ENCODE assay signal across 20 cellular contexts in the genomic region with DNA sequence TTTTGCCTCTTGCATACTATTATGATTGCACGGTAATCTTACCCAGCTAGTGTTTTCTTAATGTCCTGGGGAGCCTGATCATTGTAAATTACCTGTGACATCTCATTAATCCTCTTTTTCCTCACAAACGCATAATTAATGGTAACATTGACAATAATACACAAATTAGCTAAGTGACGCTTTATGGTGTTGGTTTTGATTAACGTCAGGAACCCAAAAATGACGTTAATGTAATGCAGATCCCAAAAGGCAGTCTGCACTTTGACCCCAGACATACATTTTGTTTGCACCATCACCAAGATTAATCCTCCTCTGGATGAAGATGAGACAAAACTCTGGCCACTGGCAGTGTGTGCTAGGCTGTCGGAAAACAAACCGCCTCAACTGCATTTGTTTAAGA.
"Had no signal": no experiment of that assay in that cellular context is flagged by ENCODE, and none has a peak within 500 bp of the region (broad histone marks: within the 10 kb centered on the region; RNA-seq: fewer than 3 reads in every experiment).

No MANE protein-coding gene starts in this region.

- DNase-seq: activated CD4-positive, alpha-beta T cell treated with anti-CD3 and anti-CD28 coated beads for 4 hours; activated CD4-positive, alpha-beta T cell treated with anti-CD3 and anti-CD28 coated beads, Interleukin-2, amount 50 U/mL, for 4 hours; activated CD8-positive, alpha-beta memory T cell treated with anti-CD3 and anti-CD28 coated beads for 24 hours; activated effector memory CD4-positive, alpha-beta T cell treated with anti-CD3 and anti-CD28 coated beads, Interleukin-2, amount 50 U/mL, for 16 hours; activated naive CD4-positive, alpha-beta T cell treated with anti-CD3 and anti-CD28 coated beads for 36 hours; activated naive CD8-positive, alpha-beta T cell treated with anti-CD3 and anti-CD28 coated beads, Interleukin-2, amount 10 ng/mL, durations not matched to agents 7 days and 5 days; central memory CD4-positive, alpha-beta T cell; foreskin fibroblast; heart left ventricle; hypothalamus; immature natural killer cell; kidney; left ventricle myocardium inferior; mesendoderm; stimulated activated CD4-positive, alpha-beta T cell treated with anti-CD3 and anti-CD28 coated beads, Interleukin-12 subunit alpha, Interleukin-12 subunit beta, amount 100 ng/mL, for 4 hours; stimulated activated CD4-positive, alpha-beta T cell treated with anti-CD3 and anti-CD28 coated beads, Interleukin-4, amount 100 ng/mL, for 1 hour; stimulated activated naive CD8-positive, alpha-beta T cell treated with anti-CD3 and anti-CD28 coated beads, Interleukin-15, Interleukin-2, amounts not matched to agents 100 U/mL and 50 U/mL, for 24 hours; trophoblast cell; uterus had no signal

- H3K4me3 Mint-ChIP-seq: activated naive CD4-positive, alpha-beta T cell treated with anti-CD3 and anti-CD28 coated beads for 36 hours; activated naive CD8-positive, alpha-beta T cell treated with anti-CD3 and anti-CD28 coated beads, Interleukin-2, amount 10 ng/mL, durations not matched to agents 7 days and 5 days; immature natural killer cell; natural killer cell treated with Interleukin-12 subunit alpha and Interleukin-12 subunit beta and Interleukin-15 and Interleukin-18, amount 100 ng/mL, for 72 hours had no signal

- H3K9me3 Mint-ChIP-seq: activated naive CD4-positive, alpha-beta T cell treated with anti-CD3 and anti-CD28 coated beads for 36 hours; activated naive CD8-positive, alpha-beta T cell treated with anti-CD3 and anti-CD28 coated beads, Interleukin-2, amount 10 ng/mL, durations not matched to agents 7 days and 5 days had no signal

- H3K36me3 Mint-ChIP-seq: activated naive CD8-positive, alpha-beta T cell treated with anti-CD3 and anti-CD28 coated beads, Interleukin-2, amount 10 ng/mL, durations not matched to agents 7 days and 5 days; immature natural killer cell; natural killer cell treated with Interleukin-12 subunit alpha and Interleukin-12 subunit beta and Interleukin-15 and Interleukin-18, amount 100 ng/mL, for 72 hours had no signal

- H3K27me3 Mint-ChIP-seq: natural killer cell treated with Interleukin-12 subunit alpha and Interleukin-12 subunit beta and Interleukin-15 and Interleukin-18, amount 100 ng/mL, for 72 hours had no signal

- H3K27ac Mint-ChIP-seq: activated naive CD4-positive, alpha-beta T cell treated with anti-CD3 and anti-CD28 coated beads for 36 hours; activated naive CD8-positive, alpha-beta T cell treated with anti-CD3 and anti-CD28 coated beads, Interleukin-2, amount 10 ng/mL, durations not matched to agents 7 days and 5 days; immature natural killer cell; natural killer cell treated with Interleukin-12 subunit alpha and Interleukin-12 subunit beta and Interleukin-15 and Interleukin-18, amount 100 ng/mL, for 72 hours had no signal

- H3K4me1 Mint-ChIP-seq: activated naive CD8-positive, alpha-beta T cell treated with anti-CD3 and anti-CD28 coated beads, Interleukin-2, amount 10 ng/mL, durations not matched to agents 7 days and 5 days; immature natural killer cell had no signal
